Comparison of ENCODE assay signal across 27 cellular contexts in genomic region chr4:114173968-114174367, GRCh38.
"Had no signal": no experiment of that assay in that cellular context is flagged by ENCODE, and none has a peak within 500 bp of the region (broad histone marks: within the 10 kb centered on the region; RNA-seq: fewer than 3 reads in every experiment).

No MANE protein-coding gene starts in this region.

- ATAC-seq: stimulated activated effector memory CD8-positive, alpha-beta T cell treated with anti-CD3 and anti-CD28 coated beads, Interleukin-12 subunit alpha, Interleukin-12 subunit beta, amount 100 ng/mL, for 72 hours; stimulated activated memory B cell treated with anti-CD40 and anti-IgM and Interleukin-4, amounts not matched to agents 10 μg/mL and 1 μg/mL and 100 μg/mL, for 72 hours; stimulated activated naive B cell treated with anti-CD40 and anti-IgM and Interleukin-4, amounts not matched to agents 10 μg/mL and 1 μg/mL and 100 μg/mL, for 72 hours; stimulated activated naive CD8-positive, alpha-beta T cell treated with anti-CD3 and anti-CD28 coated beads, Interleukin-15, amount 100 ng/mL, for 72 hours; stimulated activated naive CD8-positive, alpha-beta T cell treated with anti-CD3 and anti-CD28 coated beads, Interleukin-15, Interleukin-2, amounts not matched to agents 100 U/mL and 50 U/mL, for 24 hours; upper lobe of right lung had no signal

- H3K4me3 ChIP-seq: stomach, suprapubic skin, testis, thoracic aorta, thyroid gland, tibial artery, tibial nerve, transverse colon, upper lobe of left lung, upper lobe of right lung, uterus, vagina had no signal

- FAIRE-seq: urothelium cell line had no signal

- H3K4me1 ChIP-seq: suprapubic skin, testis, thyroid gland, tibial artery, tibial nerve, transverse colon, upper lobe of left lung, upper lobe of right lung, uterus, vagina had no signal

- H3K27me3 ChIP-seq: stomach, suprapubic skin, testis, thyroid gland, tibial artery, tibial nerve, transverse colon, upper lobe of left lung, upper lobe of right lung, uterus, vagina had no signal

- H3K36me3 ChIP-seq: stomach, suprapubic skin, thoracic aorta, thyroid gland, tibial artery, tibial nerve, transverse colon, upper lobe of left lung, upper lobe of right lung, uterus, vagina had no signal

- DNase-seq: stimulated activated CD4-positive, alpha-beta T cell treated with anti-CD3 and anti-CD28 coated beads, Interleukin-2, amount 100 ng/mL, for 48 hours; stimulated activated CD4-positive, alpha-beta T cell treated with anti-CD3 and anti-CD28 coated beads, Interleukin-4, amount 100 ng/mL, for 1 hour; stimulated activated CD4-positive, alpha-beta T cell treated with anti-CD3 and anti-CD28 coated beads, Interleukin-4, amount 100 ng/mL, for 24 hours; stimulated activated CD4-positive, alpha-beta T cell treated with anti-CD3 and anti-CD28 coated beads, Interleukin-4, amount 100 ng/mL, for 4 hours; stimulated activated CD8-positive, alpha-beta memory T cell treated with anti-CD3 and anti-CD28 coated beads, Interleukin-4, amount 100 ng/mL, for 48 hours; stimulated activated naive B cell treated with anti-CD40 and anti-IgM and Interleukin-4, amounts not matched to agents 10 μg/mL and 1 μg/mL and 100 μg/mL, for 72 hours; stimulated activated naive CD4-positive, alpha-beta T cell; stimulated activated naive CD4-positive, alpha-beta T cell treated with Interleukin-2 at 50 U/mL for 16 hours; stimulated activated naive CD8-positive, alpha-beta T cell treated with anti-CD3 and anti-CD28 coated beads, Interleukin-15, amount 100 ng/mL, for 72 hours; stimulated activated naive CD8-positive, alpha-beta T cell treated with anti-CD3 and anti-CD28 coated beads, Interleukin-15, Interleukin-2, amounts not matched to agents 100 U/mL and 50 U/mL, for 24 hours; stomach; substantia nigra; testis; thyroid gland; tibial artery; transverse colon; trophoblast cell; upper lobe of left lung; upper lobe of right lung; uterus had no signal

- H3K27ac ChIP-seq: stomach, suprapubic skin, testis, thoracic aorta, thyroid gland, tibial artery, tibial nerve, transverse colon, upper lobe of left lung, upper lobe of right lung, uterus, vagina had no signal

- H3K9me3 ChIP-seq: stomach, suprapubic skin, testis, thoracic aorta, thyroid gland, tibial artery, tibial nerve, transverse colon, upper lobe of left lung, upper lobe of right lung, uterus, vagina had no signal
